Comparison of ENCODE assay signal across 1 cellular context in genomic region chr2:51068237-51068636, GRCh38.
TF ChIP-seq lines count a peak whose summit lies in the region.

No MANE protein-coding gene starts in this region.

TF ChIP-seq in H1, 55 proteins besides CTCF, POLR2A, EP300 and RAD21 (continued from another document):
- TF ChIP-seq SRF (IDR thresholded peaks at IDR 0.05; ENCODE audit: low read depth, low read length) (no peak), RBBP5 (IDR thresholded peaks at IDR 0.05; ENCODE audit: borderline replicate concordance, low read depth, low read length) (no peak)
